Comparison of ENCODE assay signal across 1 cellular context in the genomic region with DNA sequence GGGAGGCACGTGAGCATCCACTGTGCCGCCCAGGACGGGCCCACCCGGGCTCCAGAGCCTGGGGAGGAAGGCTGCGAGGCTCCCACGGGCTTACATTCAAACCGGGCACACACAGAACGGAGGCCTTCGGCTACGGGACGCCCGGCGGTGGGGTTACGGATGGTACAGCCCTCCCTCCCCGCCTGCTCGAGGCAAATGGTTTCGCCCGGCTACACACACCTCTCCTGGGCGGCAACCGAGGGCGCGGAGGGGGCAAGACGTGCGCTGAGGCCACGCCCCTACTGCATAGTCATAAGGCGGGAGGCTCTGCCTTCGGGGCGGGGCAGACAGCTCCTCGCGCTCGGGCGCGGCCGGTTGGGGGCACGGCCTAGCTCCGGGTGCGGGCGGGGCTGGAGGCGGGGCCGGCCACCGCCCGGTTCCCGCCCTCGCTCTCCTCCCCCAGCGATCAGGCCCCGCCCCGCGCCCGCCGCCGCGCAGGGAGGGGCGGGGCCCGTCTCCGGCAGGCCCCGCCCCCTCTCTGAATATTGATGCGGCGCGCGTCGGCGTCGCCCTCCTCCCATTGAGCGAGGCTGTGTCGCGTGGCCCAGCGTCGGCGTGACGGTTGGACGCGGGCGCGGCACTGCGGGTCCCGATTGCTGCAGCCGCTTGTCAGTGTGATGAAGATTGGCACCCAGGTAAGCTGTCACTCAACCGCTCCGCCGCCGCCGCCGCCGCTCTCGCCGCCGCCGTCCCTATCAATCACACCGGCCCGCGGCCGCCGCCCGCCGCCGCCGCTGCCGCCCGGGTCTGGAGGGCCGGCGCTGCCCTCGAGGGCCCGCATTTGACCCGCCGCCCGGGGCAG.
TF ChIP-seq lines count a peak whose summit lies in the region.

PKNOX1 (plus strand) TSS at position 572 of the 841 bp plus-strand sequence. CDS start 29,820 bp downstream, outside the sequence.

TF ChIP-seq in HepG2, 621 proteins besides CTCF, POLR2A, EP300 and RAD21 (continued from another document and continues in another):
- TF ChIP-seq, protein P1, sequence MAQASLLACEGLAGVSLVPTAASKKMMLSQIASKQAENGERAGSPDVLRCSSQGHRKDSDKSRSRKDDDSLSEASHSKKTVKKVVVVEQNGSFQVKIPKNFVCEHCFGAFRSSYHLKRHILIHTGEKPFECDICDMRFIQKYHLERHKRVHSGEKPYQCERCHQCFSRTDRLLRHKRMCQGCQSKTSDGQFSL (CRISPR knock-in tag; IDR thresholded peaks at IDR 0.05), result peak; percentile 69; the same call in 1 of the 2 replicates
- TF ChIP-seq SNAPC2 (CRISPR knock-in tag; IDR thresholded peaks at IDR 0.05), result no peak
- peak; percentile 49; the same call in 1 of the 2 replicates for TF ChIP-seq DMAP1 (CRISPR knock-in tag; IDR thresholded peaks at IDR 0.05)
- no peak for TF ChIP-seq ZNF33A (CRISPR knock-in tag; IDR thresholded peaks at IDR 0.05; ENCODE audit: borderline replicate concordance)
- no peak for TF ChIP-seq HBP1 (CRISPR knock-in tag; IDR thresholded peaks at IDR 0.05; ENCODE audit: low read depth)
- no peak for TF ChIP-seq ZSCAN9 (CRISPR knock-in tag; IDR thresholded peaks at IDR 0.05; ENCODE audit: borderline replicate concordance)
- TF ChIP-seq SAP130 (CRISPR knock-in tag; IDR thresholded peaks at IDR 0.05; ENCODE audit: low read depth), result peak; percentile 43; the same call in 1 of the 2 replicates
- TF ChIP-seq, protein P2, sequence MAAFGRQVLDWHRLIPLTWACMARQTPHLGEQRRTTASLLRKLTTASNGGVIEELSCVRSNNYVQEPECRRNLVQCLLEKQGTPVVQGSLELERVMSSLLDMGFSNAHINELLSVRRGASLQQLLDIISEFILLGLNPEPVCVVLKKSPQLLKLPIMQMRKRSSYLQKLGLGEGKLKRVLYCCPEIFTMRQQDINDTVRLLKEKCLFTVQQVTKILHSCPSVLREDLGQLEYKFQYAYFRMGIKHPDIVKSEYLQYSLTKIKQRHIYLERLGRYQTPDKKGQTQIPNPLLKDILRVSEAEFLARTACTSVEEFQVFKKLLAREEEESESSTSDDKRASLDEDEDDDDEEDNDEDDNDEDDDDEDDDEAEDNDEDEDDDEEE (CRISPR knock-in tag; IDR thresholded peaks at IDR 0.05), result 0 out of 2 replicates have a peak, but pooled peaks have one; percentile 43
- no peak for TF ChIP-seq ZNF513 (CRISPR knock-in tag; conservative IDR thresholded peaks at IDR 0.05)
- TF ChIP-seq CEBPB (IDR thresholded peaks at IDR 0.05; ENCODE audit: borderline replicate concordance, low read depth, low read length), result no peak
- TF ChIP-seq, protein P3, sequence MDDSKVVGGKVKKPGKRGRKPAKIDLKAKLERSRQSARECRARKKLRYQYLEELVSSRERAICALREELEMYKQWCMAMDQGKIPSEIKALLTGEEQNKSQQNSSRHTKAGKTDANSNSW (CRISPR knock-in tag; IDR thresholded peaks at IDR 0.05; ENCODE audit: borderline replicate concordance), result no peak
- no peak for TF ChIP-seq DZIP1 (CRISPR knock-in tag; IDR thresholded peaks at IDR 0.05)
- TF ChIP-seq ZNF703 (CRISPR knock-in tag; IDR thresholded peaks at IDR 0.05; ENCODE audit: borderline replicate concordance), result no peak
- no peak; the same call in 1 of the 2 replicates for TF ChIP-seq HOXA5 (CRISPR knock-in tag; IDR thresholded peaks at IDR 0.05)
- TF ChIP-seq ZBTB42 (CRISPR knock-in tag; IDR thresholded peaks at IDR 0.05), result no peak
- peak; percentile 11; the same call in 1 of the 2 replicates for TF ChIP-seq ZNF331 (CRISPR knock-in tag; IDR thresholded peaks at IDR 0.05)
- TF ChIP-seq, protein P4, sequence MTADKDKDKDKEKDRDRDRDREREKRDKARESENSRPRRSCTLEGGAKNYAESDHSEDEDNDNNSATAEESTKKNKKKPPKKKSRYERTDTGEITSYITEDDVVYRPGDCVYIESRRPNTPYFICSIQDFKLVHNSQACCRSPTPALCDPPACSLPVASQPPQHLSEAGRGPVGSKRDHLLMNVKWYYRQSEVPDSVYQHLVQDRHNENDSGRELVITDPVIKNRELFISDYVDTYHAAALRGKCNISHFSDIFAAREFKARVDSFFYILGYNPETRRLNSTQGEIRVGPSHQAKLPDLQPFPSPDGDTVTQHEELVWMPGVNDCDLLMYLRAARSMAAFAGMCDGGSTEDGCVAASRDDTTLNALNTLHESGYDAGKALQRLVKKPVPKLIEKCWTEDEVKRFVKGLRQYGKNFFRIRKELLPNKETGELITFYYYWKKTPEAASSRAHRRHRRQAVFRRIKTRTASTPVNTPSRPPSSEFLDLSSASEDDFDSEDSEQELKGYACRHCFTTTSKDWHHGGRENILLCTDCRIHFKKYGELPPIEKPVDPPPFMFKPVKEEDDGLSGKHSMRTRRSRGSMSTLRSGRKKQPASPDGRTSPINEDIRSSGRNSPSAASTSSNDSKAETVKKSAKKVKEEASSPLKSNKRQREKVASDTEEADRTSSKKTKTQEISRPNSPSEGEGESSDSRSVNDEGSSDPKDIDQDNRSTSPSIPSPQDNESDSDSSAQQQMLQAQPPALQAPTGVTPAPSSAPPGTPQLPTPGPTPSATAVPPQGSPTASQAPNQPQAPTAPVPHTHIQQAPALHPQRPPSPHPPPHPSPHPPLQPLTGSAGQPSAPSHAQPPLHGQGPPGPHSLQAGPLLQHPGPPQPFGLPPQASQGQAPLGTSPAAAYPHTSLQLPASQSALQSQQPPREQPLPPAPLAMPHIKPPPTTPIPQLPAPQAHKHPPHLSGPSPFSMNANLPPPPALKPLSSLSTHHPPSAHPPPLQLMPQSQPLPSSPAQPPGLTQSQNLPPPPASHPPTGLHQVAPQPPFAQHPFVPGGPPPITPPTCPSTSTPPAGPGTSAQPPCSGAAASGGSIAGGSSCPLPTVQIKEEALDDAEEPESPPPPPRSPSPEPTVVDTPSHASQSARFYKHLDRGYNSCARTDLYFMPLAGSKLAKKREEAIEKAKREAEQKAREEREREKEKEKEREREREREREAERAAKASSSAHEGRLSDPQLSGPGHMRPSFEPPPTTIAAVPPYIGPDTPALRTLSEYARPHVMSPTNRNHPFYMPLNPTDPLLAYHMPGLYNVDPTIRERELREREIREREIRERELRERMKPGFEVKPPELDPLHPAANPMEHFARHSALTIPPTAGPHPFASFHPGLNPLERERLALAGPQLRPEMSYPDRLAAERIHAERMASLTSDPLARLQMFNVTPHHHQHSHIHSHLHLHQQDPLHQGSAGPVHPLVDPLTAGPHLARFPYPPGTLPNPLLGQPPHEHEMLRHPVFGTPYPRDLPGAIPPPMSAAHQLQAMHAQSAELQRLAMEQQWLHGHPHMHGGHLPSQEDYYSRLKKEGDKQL (CRISPR knock-in tag; IDR thresholded peaks at IDR 0.05; ENCODE audit: low read depth), result no peak
- peak; percentile 51; the same call in 1 of the 2 replicates for TF ChIP-seq IKZF5 (CRISPR knock-in tag; IDR thresholded peaks at IDR 0.05)
- TF ChIP-seq, protein P5, sequence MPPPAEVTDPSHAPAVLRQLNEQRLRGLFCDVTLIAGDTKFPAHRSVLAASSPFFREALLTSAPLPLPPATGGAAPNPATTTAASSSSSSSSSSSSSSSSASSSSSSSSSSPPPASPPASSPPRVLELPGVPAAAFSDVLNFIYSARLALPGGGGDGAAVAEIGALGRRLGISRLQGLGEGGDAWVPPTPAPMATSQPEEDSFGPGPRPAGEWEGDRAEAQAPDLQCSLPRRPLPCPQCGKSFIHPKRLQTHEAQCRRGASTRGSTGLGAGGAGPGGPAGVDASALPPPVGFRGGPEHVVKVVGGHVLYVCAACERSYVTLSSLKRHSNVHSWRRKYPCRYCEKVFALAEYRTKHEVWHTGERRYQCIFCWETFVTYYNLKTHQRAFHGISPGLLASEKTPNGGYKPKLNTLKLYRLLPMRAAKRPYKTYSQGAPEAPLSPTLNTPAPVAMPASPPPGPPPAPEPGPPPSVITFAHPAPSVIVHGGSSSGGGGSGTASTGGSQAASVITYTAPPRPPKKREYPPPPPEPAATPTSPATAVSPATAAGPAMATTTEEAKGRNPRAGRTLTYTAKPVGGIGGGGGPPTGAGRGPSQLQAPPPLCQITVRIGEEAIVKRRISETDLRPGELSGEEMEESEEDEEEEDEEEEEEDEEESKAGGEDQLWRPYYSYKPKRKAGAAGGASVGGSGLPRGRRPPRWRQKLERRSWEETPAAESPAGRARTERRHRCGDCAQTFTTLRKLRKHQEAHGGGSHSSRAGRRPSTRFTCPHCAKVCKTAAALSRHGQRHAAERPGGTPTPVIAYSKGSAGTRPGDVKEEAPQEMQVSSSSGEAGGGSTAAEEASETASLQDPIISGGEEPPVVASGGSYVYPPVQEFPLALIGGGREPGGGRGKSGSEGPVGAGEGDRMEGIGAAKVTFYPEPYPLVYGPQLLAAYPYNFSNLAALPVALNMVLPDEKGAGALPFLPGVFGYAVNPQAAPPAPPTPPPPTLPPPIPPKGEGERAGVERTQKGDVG (CRISPR knock-in tag; IDR thresholded peaks at IDR 0.05; ENCODE audit: borderline replicate concordance), result 0 out of 2 replicates have a peak, but pooled peaks have one; percentile 82
- peak; percentile 78 for TF ChIP-seq SALL1 (CRISPR knock-in tag; IDR thresholded peaks at IDR 0.05)
- no peak for TF ChIP-seq HHEX (CRISPR knock-in tag; IDR thresholded peaks at IDR 0.05)
- no peak for TF ChIP-seq ZNF326 (CRISPR knock-in tag; IDR thresholded peaks at IDR 0.05; ENCODE audit: borderline replicate concordance)
- no peak for TF ChIP-seq ZNF296 (CRISPR knock-in tag; conservative IDR thresholded peaks at IDR 0.05)
- TF ChIP-seq ZNF251 (CRISPR knock-in tag; IDR thresholded peaks at IDR 0.05), result no peak
- TF ChIP-seq ZNF576 (CRISPR knock-in tag; IDR thresholded peaks at IDR 0.05), result no peak
- TF ChIP-seq, protein P6, sequence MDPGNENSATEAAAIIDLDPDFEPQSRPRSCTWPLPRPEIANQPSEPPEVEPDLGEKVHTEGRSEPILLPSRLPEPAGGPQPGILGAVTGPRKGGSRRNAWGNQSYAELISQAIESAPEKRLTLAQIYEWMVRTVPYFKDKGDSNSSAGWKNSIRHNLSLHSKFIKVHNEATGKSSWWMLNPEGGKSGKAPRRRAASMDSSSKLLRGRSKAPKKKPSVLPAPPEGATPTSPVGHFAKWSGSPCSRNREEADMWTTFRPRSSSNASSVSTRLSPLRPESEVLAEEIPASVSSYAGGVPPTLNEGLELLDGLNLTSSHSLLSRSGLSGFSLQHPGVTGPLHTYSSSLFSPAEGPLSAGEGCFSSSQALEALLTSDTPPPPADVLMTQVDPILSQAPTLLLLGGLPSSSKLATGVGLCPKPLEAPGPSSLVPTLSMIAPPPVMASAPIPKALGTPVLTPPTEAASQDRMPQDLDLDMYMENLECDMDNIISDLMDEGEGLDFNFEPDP (CRISPR knock-in tag; conservative IDR thresholded peaks at IDR 0.05), result no peak
- TF ChIP-seq ZNF7 (CRISPR knock-in tag; IDR thresholded peaks at IDR 0.05), result no peak
- peak; percentile 85; the same call in 1 of the 2 replicates for TF ChIP-seq ZNF546 (CRISPR knock-in tag; conservative IDR thresholded peaks at IDR 0.05)
